Comparison of ENCODE assay signal across 23 cellular contexts in genomic region chr9:88821033-88821748, GRCh38.
"Had no signal": no experiment of that assay in that cellular context is flagged by ENCODE, and none has a peak within 500 bp of the region (broad histone marks: within the 10 kb centered on the region; RNA-seq: fewer than 3 reads in every experiment).

No MANE protein-coding gene starts in this region.

- H3K27me3 ChIP-seq: colonic mucosa, hepatocyte, neural progenitor cell, ovary, right atrium auricular region, testis, tibial nerve, upper lobe of right lung, vagina had no signal

- DNase-seq: colonic mucosa; dermis blood vessel endothelial cell; head of caudate nucleus; kidney; left cardiac atrium; left ventricle myocardium inferior; lower lobe of right lung; nucleus accumbens; ovary; stimulated activated CD4-positive, alpha-beta T cell treated with anti-CD3 and anti-CD28 coated beads, Interleukin-2, amount 100 ng/mL, for 24 hours; stimulated activated CD4-positive, alpha-beta T cell treated with anti-CD3 and anti-CD28 coated beads, Interleukin-4, amount 100 ng/mL, for 4 hours; stimulated activated naive B cell treated with anti-CD40 and anti-IgM and Interleukin-4, amounts not matched to agents 10 μg/mL and 1 μg/mL and 100 μg/mL, for 72 hours; stimulated activated naive CD8-positive, alpha-beta T cell treated with anti-CD3 and anti-CD28 coated beads, Interleukin-15, amount 100 ng/mL, for 72 hours; testis; upper lobe of right lung had no signal

- H3K27ac Mint-ChIP-seq: memory B cell; mesothelial cell of epicardium; natural killer cell treated with Interleukin-12 subunit alpha and Interleukin-12 subunit beta and Interleukin-15 and Interleukin-18, amount 100 ng/mL, for 72 hours; neural progenitor cell; stimulated activated naive B cell treated with anti-CD40 and anti-IgM and Interleukin-4, amounts not matched to agents 10 μg/mL and 1 μg/mL and 100 μg/mL, for 72 hours; stimulated activated naive CD8-positive, alpha-beta T cell treated with anti-CD3 and anti-CD28 coated beads, Interleukin-15, amount 100 ng/mL, for 72 hours had no signal

- H3K4me1 Mint-ChIP-seq: memory B cell; stimulated activated naive CD8-positive, alpha-beta T cell treated with anti-CD3 and anti-CD28 coated beads, Interleukin-15, amount 100 ng/mL, for 72 hours had no signal

- H3K36me3 ChIP-seq: colonic mucosa, left ventricle myocardium inferior, lower lobe of right lung, neural progenitor cell, ovary, right atrium auricular region, tibial nerve, upper lobe of right lung, vagina had no signal

- H3K4me2 ChIP-seq: hepatocyte, neural progenitor cell had no signal

- H3K4me3 Mint-ChIP-seq: memory B cell; mesothelial cell of epicardium; natural killer cell treated with Interleukin-12 subunit alpha and Interleukin-12 subunit beta and Interleukin-15 and Interleukin-18, amount 100 ng/mL, for 72 hours; neural progenitor cell; stimulated activated naive B cell treated with anti-CD40 and anti-IgM and Interleukin-4, amounts not matched to agents 10 μg/mL and 1 μg/mL and 100 μg/mL, for 72 hours; stimulated activated naive CD8-positive, alpha-beta T cell treated with anti-CD3 and anti-CD28 coated beads, Interleukin-15, amount 100 ng/mL, for 72 hours had no signal

- H2AFZ ChIP-seq: hepatocyte, neural progenitor cell had no signal

- H3K9ac ChIP-seq: neural progenitor cell had no signal

- ATAC-seq: left cardiac atrium; lower lobe of right lung; stimulated activated naive B cell treated with anti-CD40 and anti-IgM and Interleukin-4, amounts not matched to agents 10 μg/mL and 1 μg/mL and 100 μg/mL, for 72 hours; stimulated activated naive CD8-positive, alpha-beta T cell treated with anti-CD3 and anti-CD28 coated beads, Interleukin-15, amount 100 ng/mL, for 72 hours; upper lobe of right lung had no signal

- H3K9me3 ChIP-seq: colonic mucosa, lower lobe of right lung, ovary, testis, upper lobe of right lung, vagina had no signal

- H3K4me3 ChIP-seq: colonic mucosa, hepatocyte, left ventricle myocardium inferior, lower lobe of right lung, neural progenitor cell, ovary, right atrium auricular region, testis, tibial nerve, upper lobe of right lung, vagina had no signal

- H3K4me1 ChIP-seq: colonic mucosa, lower lobe of right lung, testis, upper lobe of right lung, vagina had no signal

- H3K36me3 Mint-ChIP-seq: memory B cell; mesothelial cell of epicardium; natural killer cell treated with Interleukin-12 subunit alpha and Interleukin-12 subunit beta and Interleukin-15 and Interleukin-18, amount 100 ng/mL, for 72 hours; neural progenitor cell; stimulated activated naive B cell treated with anti-CD40 and anti-IgM and Interleukin-4, amounts not matched to agents 10 μg/mL and 1 μg/mL and 100 μg/mL, for 72 hours had no signal

- FAIRE-seq: kidney had no signal

- H3K9me3 Mint-ChIP-seq: memory B cell; natural killer cell treated with Interleukin-12 subunit alpha and Interleukin-12 subunit beta and Interleukin-15 and Interleukin-18, amount 100 ng/mL, for 72 hours; stimulated activated naive CD8-positive, alpha-beta T cell treated with anti-CD3 and anti-CD28 coated beads, Interleukin-15, amount 100 ng/mL, for 72 hours had no signal

- H3K79me2 ChIP-seq: hepatocyte had no signal

- H3K27ac ChIP-seq: colonic mucosa, hepatocyte, left ventricle myocardium inferior, lower lobe of right lung, neural progenitor cell, ovary, right atrium auricular region, testis, tibial nerve, upper lobe of right lung, vagina had no signal
